In genomic region chr4:152480901-152481300, GRCh38 we compare ENCODE assay signal across 20 cellular contexts.
"Had no signal": no experiment of that assay in that cellular context is flagged by ENCODE, and none has a peak within 500 bp of the region (broad histone marks: within the 10 kb centered on the region; RNA-seq: fewer than 3 reads in every experiment).

No MANE protein-coding gene starts in this region.

- H3K9me3 ChIP-seq: colonic mucosa, stomach, thoracic aorta had no signal

- H3K27me3 ChIP-seq: colonic mucosa, stomach had no signal

- DNase-seq: colonic mucosa; effector CD4-positive, alpha-beta T cell; endodermal cell; foreskin melanocyte; head of caudate nucleus; hippocampal formation; kidney glomerular epithelial cell; mesenchymal stem cell; midbrain; naive B cell; posterior cingulate gyrus; small intestine; stimulated activated CD4-positive, alpha-beta T cell treated with anti-CD3 and anti-CD28 coated beads, Interleukin-12 subunit alpha, Interleukin-12 subunit beta, amount 100 ng/mL, for 4 hours; stimulated activated naive CD4-positive, alpha-beta T cell; stomach; substantia nigra; trophoblast cell had no signal

- H3K27ac Mint-ChIP-seq: endodermal cell had no signal

- H3K4me3 ChIP-seq: colonic mucosa, lung, stomach, thoracic aorta had no signal

- H3K27me3 Mint-ChIP-seq: naive B cell had no signal

- H3K4me3 Mint-ChIP-seq: endodermal cell, naive B cell, neural crest cell had no signal

- H3K27ac ChIP-seq: colonic mucosa, stomach, thoracic aorta had no signal

- H3K9me3 Mint-ChIP-seq: endodermal cell had no signal

- H3K36me3 ChIP-seq: colonic mucosa, stomach, thoracic aorta had no signal

- H3K4me1 ChIP-seq: colonic mucosa had no signal

- FAIRE-seq: small intestine had no signal
